2 cellular contexts compared by ENCODE assay signal in the genomic region with DNA sequence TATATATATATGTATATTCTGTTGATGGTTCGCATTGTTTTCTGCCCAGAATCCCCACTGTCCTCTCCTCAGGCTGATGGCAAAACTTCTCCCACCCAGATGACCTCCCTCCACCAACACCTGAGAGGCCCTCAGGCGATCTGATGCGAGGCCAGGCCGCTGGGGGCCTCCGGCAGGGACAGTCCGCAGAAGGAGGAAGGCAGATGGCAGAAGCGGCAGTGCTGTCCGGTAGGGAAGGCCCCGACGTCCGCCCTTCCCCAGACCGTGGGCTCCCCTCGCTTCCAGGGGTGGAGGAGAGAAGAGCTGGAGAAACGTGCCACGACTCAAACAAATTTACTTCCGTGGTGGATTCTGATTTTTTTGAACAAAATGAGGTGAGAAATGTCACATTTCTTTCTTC.
TF ChIP-seq lines count a peak whose summit lies in the region.

No MANE protein-coding gene starts in this region.

TF ChIP-seq in HCT116, 20 proteins besides CTCF, POLR2A, EP300 and RAD21:
- TF ChIP-seq CBX3 (IDR thresholded peaks at IDR 0.05; ENCODE audit: low read depth) = no peak
- TF ChIP-seq SRF (IDR thresholded peaks at IDR 0.05; ENCODE audit: low read depth) = no peak
- no peak for TF ChIP-seq REST (IDR thresholded peaks at IDR 0.05; ENCODE audit: low read depth)
- TF ChIP-seq ELF1 (IDR thresholded peaks at IDR 0.05; ENCODE audit: borderline replicate concordance, low read depth) = no peak
- no peak for TF ChIP-seq EZH2 (IDR thresholded peaks at IDR 0.05)
- TF ChIP-seq YY1 (IDR thresholded peaks at IDR 0.05; ENCODE audit: extremely low read depth, insufficient replicate concordance, low read depth, low read length) = no peak
- no peak for TF ChIP-seq ZBTB33 (IDR thresholded peaks at IDR 0.05; ENCODE audit: extremely low read depth, insufficient replicate concordance, low read length)
- TF ChIP-seq POLR2AphosphoS5 (IDR thresholded peaks at IDR 0.05; ENCODE audit: low read depth, low read length) = no peak
- no peak for TF ChIP-seq JUND (IDR thresholded peaks at IDR 0.05)
- TF ChIP-seq SIN3A (IDR thresholded peaks at IDR 0.05; ENCODE audit: low read depth) = no peak
- no peak for TF ChIP-seq ZFX (IDR thresholded peaks at IDR 0.05)
- no peak for TF ChIP-seq FOSL1 (IDR thresholded peaks at IDR 0.05; ENCODE audit: low read depth)
- TF ChIP-seq EGR1 (IDR thresholded peaks at IDR 0.05; ENCODE audit: low read depth) = no peak
- no peak for TF ChIP-seq SP1 (IDR thresholded peaks at IDR 0.05; ENCODE audit: low read depth)
TF ChIP-seq in HCT116: peak in this region for 0.

TF ChIP-seq in H1, 55 proteins besides CTCF, POLR2A, EP300 and RAD21:
- TF ChIP-seq SIRT6 (IDR thresholded peaks at IDR 0.05; ENCODE audit: low read length) = no peak
- TF ChIP-seq BACH1 (IDR thresholded peaks at IDR 0.05; ENCODE audit: low read length) = no peak
- no peak for TF ChIP-seq HDAC2 (IDR thresholded peaks at IDR 0.05; ENCODE audit: borderline replicate concordance in 1 of 2, low read depth in 2 of 2, low read length in 2 of 2)
- no peak for TF ChIP-seq KDM4A (IDR thresholded peaks at IDR 0.05; ENCODE audit: low read depth, low read length, severe bottlenecking)
- TF ChIP-seq RFX5 (IDR thresholded peaks at IDR 0.05; ENCODE audit: borderline replicate concordance, low read depth, low read length) = no peak
